Comparison of ENCODE assay signal across 9 cellular contexts in the genomic region with DNA sequence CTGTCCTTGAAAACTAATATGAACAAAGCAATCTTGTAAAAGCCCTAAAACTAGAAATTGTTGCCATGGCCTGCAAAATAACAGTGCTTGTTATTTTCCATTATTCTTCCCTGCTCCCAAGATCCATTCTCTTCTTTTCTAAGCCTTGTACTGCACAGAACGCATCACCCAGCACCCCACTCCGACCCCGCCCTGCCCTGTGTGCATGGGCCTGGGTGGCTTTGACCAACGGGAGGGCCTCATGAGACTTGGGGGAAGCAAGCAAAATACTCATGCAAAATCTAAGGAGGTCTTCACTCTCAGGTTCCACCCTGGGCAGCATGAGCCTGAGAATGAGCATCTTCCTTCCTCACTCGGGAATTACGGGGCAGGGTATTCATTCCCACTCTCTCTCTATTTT. TPM values are rescaled to one million over a fixed set of nuclear protein-coding genes. Genes with fewer than 3 reads are reported as not detected.
"Had no signal": no experiment of that assay in that cellular context is flagged by ENCODE, and none has a peak within 500 bp of the region (broad histone marks: within the 10 kb centered on the region; RNA-seq: fewer than 3 reads in every experiment).

No MANE protein-coding gene starts in this region.

- H3K27ac Mint-ChIP-seq: IgD-negative memory B cell had no signal

- H3K9me3 Mint-ChIP-seq: IgD-negative memory B cell had no signal

- H3K4me3 ChIP-seq: K562 had no signal

- H3K27ac ChIP-seq: HL-60 had no signal

- H3K4me3 Mint-ChIP-seq: IgD-negative memory B cell had no signal

- ATAC-seq: HepG2, K562 had no signal

- DNase-seq: IMR-90, KBM-7, KG1 had no signal

- H3K27me3 Mint-ChIP-seq: IgD-negative memory B cell had no signal

RNA-seq across cellular contexts. Expression of a gene that starts 32.4 kb away (rescaled TPM):
- total RNA-seq: HepG2, HT-29, HT1080, IMR-90, K562 had no signal
- polyA plus RNA-seq: HepG2, IMR-90, K562 had no signal
